Comparison of ENCODE assay signal across 8 cellular contexts in genomic region chr15:33068007-33068441, GRCh38.
A peak's percentile ranks its signal among the peaks of the same experiment; 100 is the strongest.
DNase-seq lines count a peak whose midpoint lies in the region; ATAC-seq and TF ChIP-seq lines count a peak whose summit lies in the region.

No MANE protein-coding gene starts in this region.

- no peaks in the 10 kb centered on the region for H3K9me3 Mint-ChIP-seq in neural progenitor cell

- peak; percentile 66 for DNase-seq in AG10803 (ENCODE audit: low read depth)
- peak; percentile 62 to 80 for DNase-seq in SJCRH30
- DNase-seq in neural progenitor cell (ENCODE audit: low spot score), result peak; percentile 28
- no peak for DNase-seq in NCI-H2081 treated with DMSO at 0.1 percent for 48 hours (lab: John Stamatoyannopoulos, UW)

- no peaks in the 10 kb centered on the region for H4K20me1 ChIP-seq in neural progenitor cell (ENCODE audit: low read depth)

- peak overlapping the region; percentile 9 for H3K4me2 ChIP-seq in neural progenitor cell

- H3F3A ChIP-seq in neural progenitor cell (ENCODE audit: low read depth), result no peaks in the 10 kb centered on the region

- H3K36me3 ChIP-seq in SJCRH30 (0 out of 2 replicates have a peak, but pooled peaks cover 7% of the 10 kb centered on the region), neural progenitor cell (no peaks in the 10 kb centered on the region)

- no peak overlapping the region for H3K9ac ChIP-seq in neural progenitor cell

- H3K9me3 ChIP-seq in SJCRH30 (replicated peaks) (no peaks in the 10 kb centered on the region), neural progenitor cell (ENCODE audit: low read depth) (no peaks in the 10 kb centered on the region)

- TF ChIP-seq CTCF in AG10803 (conservative IDR thresholded peaks at IDR 0.05; ENCODE audit: low read length) (no peak), neural progenitor cell (IDR thresholded peaks at IDR 0.05) (no peak)

- peak overlapping the region; percentile 9 for H3K4me3 Mint-ChIP-seq in neural progenitor cell

- no peaks in the 10 kb centered on the region for H3K27me3 ChIP-seq in SJCRH30
- no peaks in the 10 kb centered on the region for H3K27me3 ChIP-seq in neural progenitor cell

- H3K4me1 ChIP-seq in SJCRH30 (peaks cover 31% of the 10 kb centered on the region), neural progenitor cell (peaks cover 27% of the 10 kb centered on the region)

- H3K4me3 ChIP-seq in AG10803 (ENCODE audit: low read length), result peak overlapping the region; percentile 52
- H3K4me3 ChIP-seq in SJCRH30, result peak overlapping the region; percentile 51
- H3K4me3 ChIP-seq in neural progenitor cell, result no peak overlapping the region

- H3K27ac ChIP-seq in SJCRH30, result peak overlapping the region; percentile 63
- H3K27ac ChIP-seq in neural progenitor cell, result no peak overlapping the region

- no peaks in the 10 kb centered on the region for H3K36me3 Mint-ChIP-seq in neural progenitor cell

- ATAC-seq in GM21619 (IDR thresholded peaks at IDR 0.05; ENCODE audit: unreplicated experiment) (peak; percentile 47), esophagus mucosa (peak; percentile 77), GM19328 (IDR thresholded peaks at IDR 0.05; ENCODE audit: unreplicated experiment) (no peak), GM18870 (IDR thresholded peaks at IDR 0.05; ENCODE audit: unreplicated experiment) (no peak)

- peaks cover 34% of the 10 kb centered on the region for H3K4me1 Mint-ChIP-seq in neural progenitor cell

- H3K79me2 ChIP-seq in neural progenitor cell (ENCODE audit: low read depth), result no peaks in the 10 kb centered on the region

- H2AFZ ChIP-seq in neural progenitor cell (replicated peaks), result no peak overlapping the region

- H3K27ac Mint-ChIP-seq in neural progenitor cell, result peak overlapping the region; percentile 96

- peaks cover 3% of the 10 kb centered on the region for H3K27me3 Mint-ChIP-seq in neural progenitor cell (ENCODE audit: insufficient read depth, low read depth)

Comparison
In these comparisons a context has a peak if more than half of its experiments do, and no peak if none do; other contexts are left out.
1. ATAC-seq: peak in GM21619 (single experiment) and esophagus mucosa (single experiment); none in GM19328 (single experiment) and GM18870 (single experiment).